8 cellular contexts compared by ENCODE assay signal in genomic region chr11:61828629-61829407, GRCh38. TPM values are rescaled to one million over a fixed set of nuclear protein-coding genes. Genes with fewer than 3 reads are reported as not detected.
DNase-seq lines count a peak whose midpoint lies in the region; ATAC-seq, FAIRE-seq and TF ChIP-seq lines count a peak whose summit lies in the region.

No MANE protein-coding gene starts in this region.

- H3K36me3 Mint-ChIP-seq in CD4-positive, alpha-beta memory T cell: no peaks in the 10 kb centered on the region
- H3K36me3 Mint-ChIP-seq in activated T-cell treated with anti-CD3 and anti-CD28 coated beads, Interleukin-2, amount 50 U/mL, for 4 hours (ENCODE audit: insufficient read depth): no peaks in the 10 kb centered on the region
- H3K36me3 Mint-ChIP-seq in natural killer cell: no peaks in the 10 kb centered on the region

- no peak overlapping the region for H3K27ac ChIP-seq in CD4-positive, alpha-beta memory T cell (ENCODE audit: low read depth, low read length)

- FAIRE-seq in GM19239 (lab: Jason Lieb, UNC): peak; percentile 49

- CTCF ChIA-PET in CD4-positive, alpha-beta memory T cell (lab: Charles Lee; ENCODE audit: partially characterized antibody): interaction anchor here (1.0 to 2.0 kb wide), 5 partner anchors 8 to 253 kb away, joined by 3 to 9 read pairs (median 3); partner anchors contain the start of gene FADS1

- peak; percentile 8 to 47 (median 26) for DNase-seq in CD4-positive, alpha-beta memory T cell
- no peak for DNase-seq in GM19239 (ENCODE audit: insufficient read length, low spot score)
- DNase-seq in NCI-H1417 treated with DMSO at 0.1 percent for 48 hours (lab: John Stamatoyannopoulos, UW): peak; percentile 4
- DNase-seq in activated T-cell treated with anti-CD3 and anti-CD28 coated beads, Interleukin-2, amount 50 U/mL, for 4 hours: peak; percentile 12
- peak; percentile 17 for DNase-seq in fibroblast of peridontal ligament (ENCODE audit: extremely low read depth)
- DNase-seq in natural killer cell: peak; percentile 47
- DNase-seq in HT-29 (ENCODE audit: low spot score): no peak

- H3K27me3 Mint-ChIP-seq in CD4-positive, alpha-beta memory T cell: peaks cover 13 to 22% of the 10 kb centered on the region in 2 donors
- H3K27me3 Mint-ChIP-seq in activated T-cell treated with anti-CD3 and anti-CD28 coated beads, Interleukin-2, amount 50 U/mL, for 4 hours (ENCODE audit: low read depth): peaks cover 25% of the 10 kb centered on the region
- no peaks in the 10 kb centered on the region for H3K27me3 Mint-ChIP-seq in natural killer cell (ENCODE audit: low read depth in 2 of 2)

- POLR2A ChIA-PET in CD4-positive, alpha-beta memory T cell (lab: Charles Lee; ENCODE audit: partially characterized antibody): interaction anchor here (1.1 to 2.8 kb wide), 3 partner anchors 13 to 36 kb away, joined by 3 to 19 read pairs (median 3); partner anchors contain the start of genes FADS1, FEN1 and TMEM258

- H3K4me1 Mint-ChIP-seq in CD4-positive, alpha-beta memory T cell: peaks cover 6 to 34% (median 20%) of the 10 kb centered on the region in 4 donors
- H3K4me1 Mint-ChIP-seq in activated T-cell treated with anti-CD3 and anti-CD28 coated beads, Interleukin-2, amount 50 U/mL, for 4 hours (ENCODE audit: low read depth): peaks cover 23% of the 10 kb centered on the region
- peaks cover 43 to 65% of the 10 kb centered on the region in 2 donors for H3K4me1 Mint-ChIP-seq in natural killer cell

- H3K27me3 ChIP-seq in CD4-positive, alpha-beta memory T cell (ENCODE audit: insufficient read depth, low read length): peaks cover 3% of the 10 kb centered on the region

- peak; percentile 60 to 64 for ATAC-seq in activated T-cell treated with anti-CD3 and anti-CD28 coated beads, Interleukin-2, amount 50 U/mL, for 4 hours
- peak; percentile 59 to 63 (median 63) for ATAC-seq in natural killer cell
- ATAC-seq in HG03457 (IDR thresholded peaks at IDR 0.05; ENCODE audit: unreplicated experiment): no peak

- intact Hi-C loops in CD4-positive, alpha-beta memory T cell (cut with micrococcal nuclease): no loop called here
- intact Hi-C loops in natural killer cell (cut with micrococcal nuclease): loop anchor here (5.0 kb wide), 1 partner anchor 37 kb away; the partner anchor contains the start of genes FEN1 and TMEM258

- no peaks in the 10 kb centered on the region for H3K36me3 ChIP-seq in CD4-positive, alpha-beta memory T cell (ENCODE audit: insufficient read depth, low read length)

- H3K4me3 ChIP-seq in CD4-positive, alpha-beta memory T cell (ENCODE audit: low read length in 2 of 2): peak overlapping the region; percentile 23 to 49

- peak overlapping the region in 4 of 7 donors; percentile 12 to 77 (median 47) for H3K27ac Mint-ChIP-seq in CD4-positive, alpha-beta memory T cell
- peak overlapping the region; percentile 88 to 97 for H3K27ac Mint-ChIP-seq in natural killer cell

- H3K4me3 Mint-ChIP-seq in CD4-positive, alpha-beta memory T cell: peak overlapping the region; percentile 80 to 89 (median 85)
- H3K4me3 Mint-ChIP-seq in activated T-cell treated with anti-CD3 and anti-CD28 coated beads, Interleukin-2, amount 50 U/mL, for 4 hours: peak overlapping the region; percentile 72
- peak overlapping the region; percentile 92 for H3K4me3 Mint-ChIP-seq in natural killer cell

- peaks cover 24% of the 10 kb centered on the region for H3K4me1 ChIP-seq in CD4-positive, alpha-beta memory T cell (ENCODE audit: insufficient read depth, low read length)

- peak; percentile 58 for TF ChIP-seq CTCF in natural killer cell (IDR thresholded peaks at IDR 0.05)

- H3K9me3 ChIP-seq in CD4-positive, alpha-beta memory T cell (ENCODE audit: control insufficient read depth in 1 of 2, low read length in 2 of 2): no peaks in the 10 kb centered on the region

- H3K9me3 Mint-ChIP-seq in CD4-positive, alpha-beta memory T cell: no peaks in the 10 kb centered on the region
- H3K9me3 Mint-ChIP-seq in activated T-cell treated with anti-CD3 and anti-CD28 coated beads, Interleukin-2, amount 50 U/mL, for 4 hours: no peaks in the 10 kb centered on the region
- H3K9me3 Mint-ChIP-seq in natural killer cell: no peaks in the 10 kb centered on the region

RNA-seq across cellular contexts. Expression of gene FADS2, which starts 0.7 kb away (rescaled TPM):
- under 1 TPM; 0.22 to 0.73 TPM for total RNA-seq in CD4-positive, alpha-beta memory T cell
- under 1 TPM; 0.06 to 0.94 TPM for polyA plus RNA-seq in CD4-positive, alpha-beta memory T cell
- 1 to 10 TPM; 2.5 to 3.6 (median 3.1) TPM for total RNA-seq in activated T-cell treated with anti-CD3 and anti-CD28 coated beads, Interleukin-2, amount 50 U/mL, for 4 hours
- total RNA-seq in natural killer cell: 10 to 100 TPM; 30.4 to 52.7 (median 34.4) TPM
- not detected in 2 replicates for total RNA-seq in HT-29 (2014; rRNA removed; shearing (Covaris generic))

RNA-seq across cellular contexts. Expression of gene FADS1, which starts 12.0 kb away (rescaled TPM):
- 1 to 10 TPM; 1.7 to 2.2 TPM for total RNA-seq in CD4-positive, alpha-beta memory T cell
- under 1 TPM; 0.70 to 0.72 TPM for polyA plus RNA-seq in CD4-positive, alpha-beta memory T cell
- 1 to 10 TPM; 2.1 to 3.5 (median 3.3) TPM for total RNA-seq in activated T-cell treated with anti-CD3 and anti-CD28 coated beads, Interleukin-2, amount 50 U/mL, for 4 hours
- total RNA-seq in natural killer cell: 10 to 100 TPM in 2 of 3 donors, 1 to 10 TPM in 1; 9.3 to 17.2 (median 10.2) TPM
- 1.9 and 9.4 TPM in 2 replicates for total RNA-seq in HT-29 (2014; rRNA removed; shearing (Covaris generic))

RNA-seq across cellular contexts. Expression of gene FEN1, which starts 36.1 kb away (rescaled TPM):
- total RNA-seq in CD4-positive, alpha-beta memory T cell: 1 to 10 TPM; 7.4 to 8.0 TPM
- polyA plus RNA-seq in CD4-positive, alpha-beta memory T cell: 10 to 100 TPM; 12.7 to 15.4 TPM
- total RNA-seq in activated T-cell treated with anti-CD3 and anti-CD28 coated beads, Interleukin-2, amount 50 U/mL, for 4 hours: 100 to 1,000 TPM in 1 of 3 donors, 10 to 100 TPM in 2; 92.8 to 108 (median 94.2) TPM
- 10 to 100 TPM; 14.2 to 17.8 (median 17.5) TPM for total RNA-seq in natural killer cell
- 137 and 147 TPM in 2 replicates for total RNA-seq in HT-29 (2014; rRNA removed; shearing (Covaris generic))

RNA-seq across cellular contexts. Expression of gene TMEM258, which starts 36.4 kb away (rescaled TPM):
- 100 to 1,000 TPM; 113 to 117 TPM for total RNA-seq in CD4-positive, alpha-beta memory T cell
- 100 to 1,000 TPM; 186 to 276 TPM for polyA plus RNA-seq in CD4-positive, alpha-beta memory T cell
- 100 to 1,000 TPM; 139 to 143 (median 142) TPM for total RNA-seq in activated T-cell treated with anti-CD3 and anti-CD28 coated beads, Interleukin-2, amount 50 U/mL, for 4 hours
- 10 to 100 TPM; 64.4 to 69.3 (median 66.1) TPM for total RNA-seq in natural killer cell
- 113 and 120 TPM in 2 replicates for total RNA-seq in HT-29 (2014; rRNA removed; shearing (Covaris generic))

Comparison
In these comparisons a context has a peak if more than half of its experiments do, and no peak if none do; other contexts are left out.
1. DNase-seq: peak in CD4-positive, alpha-beta memory T cell (5 of 5), NCI-H1417 treated with DMSO at 0.1 percent for 48 hours (single experiment), activated T-cell treated with anti-CD3 and anti-CD28 coated beads, Interleukin-2, amount 50 U/mL, for 4 hours (single experiment), fibroblast of peridontal ligament (single experiment) and natural killer cell (single experiment); none in GM19239 (single experiment) and HT-29 (single experiment).
2. RNA of gene FADS2, which starts 0.7 kb away (total RNA-seq): 30.4 to 52.7 TPM in natural killer cell; 2.5 to 3.6 TPM in activated T-cell treated with anti-CD3 and anti-CD28 coated beads, Interleukin-2, amount 50 U/mL, for 4 hours, 0.22 to 0.73 TPM in CD4-positive, alpha-beta memory T cell and not detected in HT-29; every median in the first group is over 4 times any median in the second.
3. Peak in every context shown above with its lines, with median percentiles within 50 percentile points of each other: H3K4me3 Mint-ChIP-seq.